ENCODE assay signal across 1 cellular context in genomic region chr19:51702754-51703654, GRCh38.
TF ChIP-seq lines count a peak whose summit lies in the region.

No MANE protein-coding gene starts in this region.

TF ChIP-seq in GM12878, 131 proteins besides CTCF, POLR2A, EP300 and RAD21:
- TF ChIP-seq NFYA (IDR thresholded peaks at IDR 0.05; ENCODE audit: borderline replicate concordance, low read depth, low read length) (no peak), ETV6 (conservative IDR thresholded peaks at IDR 0.05 in 1 of 2, IDR thresholded peaks at IDR 0.05 in 1 of 2; ENCODE audit: borderline replicate concordance in 1 of 2, low read depth in 1 of 2) (no peak), ZNF622 (IDR thresholded peaks at IDR 0.05) (no peak), POU2F2 (IDR thresholded peaks at IDR 0.05; ENCODE audit: borderline replicate concordance, low read depth, low read length) (no peak), CHD1 (IDR thresholded peaks at IDR 0.05; ENCODE audit: low read depth, low read length) (no peak)
